ENCODE assay signal across 8 cellular contexts in the genomic region with DNA sequence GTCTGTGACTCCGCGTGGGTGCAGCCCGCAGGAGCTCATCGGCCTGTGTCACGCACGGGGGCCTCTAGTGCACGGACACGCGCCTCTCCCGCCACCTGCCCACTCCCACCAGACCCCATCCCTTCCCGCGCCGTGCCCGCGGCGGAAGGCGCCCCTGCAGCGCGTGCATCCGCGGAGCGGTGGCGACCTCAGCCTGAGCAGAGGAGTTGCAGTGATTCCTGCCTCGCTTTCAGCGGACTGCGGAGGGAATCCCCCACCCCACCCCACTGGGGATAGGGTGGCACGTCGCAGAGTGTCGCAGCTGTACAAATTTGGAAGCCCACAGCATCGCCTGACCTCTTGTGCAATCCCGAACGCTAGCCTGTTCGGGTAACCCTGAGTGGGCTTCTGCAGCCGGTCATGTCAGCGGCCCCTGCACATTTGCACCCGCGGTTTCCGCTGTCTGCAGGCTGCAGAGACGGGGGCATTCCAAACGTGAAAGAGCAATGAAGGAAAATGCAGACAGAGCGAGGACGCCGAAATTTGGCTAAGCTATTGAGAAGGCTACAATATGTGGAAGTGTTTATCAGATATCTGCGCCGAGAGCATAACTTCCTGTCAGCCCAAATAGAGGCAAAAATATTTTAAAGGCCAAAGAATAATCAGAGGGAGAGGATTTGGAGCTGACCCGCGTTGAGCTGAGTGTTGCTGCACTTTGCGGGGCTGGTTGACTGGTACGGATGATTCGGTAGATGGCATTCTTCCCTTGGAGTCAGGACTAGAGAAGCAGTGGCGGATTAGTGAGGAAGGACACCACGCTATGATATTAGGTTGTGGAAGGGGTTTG. TPM values are rescaled to one million over a fixed set of nuclear protein-coding genes. Genes with fewer than 3 reads are reported as not detected.
DNase-seq lines count a peak whose midpoint lies in the region; ATAC-seq, FAIRE-seq and TF ChIP-seq lines count a peak whose summit lies in the region.

No MANE protein-coding gene starts in this region.

- H3K27me3 ChIP-seq in Caco-2 (replicated peaks; ENCODE audit: control insufficient read depth, insufficient read depth, low read length) (peaks cover 12% of the 10 kb centered on the region), heart left ventricle (peaks cover 3 to 63% (median 26%) of the 10 kb centered on the region in 9 donors), osteoblast (ENCODE audit: insufficient read depth, low read length) (peaks cover 48% of the 10 kb centered on the region)

- peak overlapping the region; percentile 72 for H2AFZ ChIP-seq in osteoblast (ENCODE audit: low read length)

- H3K36me3 ChIP-seq in Caco-2 (ENCODE audit: control insufficient read depth, insufficient read depth, low read length) (no peaks in the 10 kb centered on the region), heart left ventricle (no peaks in the 10 kb centered on the region), osteoblast (ENCODE audit: insufficient read depth, low read length) (no peaks in the 10 kb centered on the region)

- peak overlapping the region; percentile 40 for H3K4me3 ChIP-seq in Caco-2 (ENCODE audit: low read depth, low read length)
- peak overlapping the region; percentile 37 to 65 (median 59) for H3K4me3 ChIP-seq in heart left ventricle
- H3K4me3 ChIP-seq in osteoblast (ENCODE audit: insufficient read depth, low read length): peak overlapping the region; percentile 64

- H3K4me1 ChIP-seq in Caco-2 (peaks cover 19% of the 10 kb centered on the region), heart left ventricle (peaks cover 0 to 29% (median 14%) of the 10 kb centered on the region in 12 donors), osteoblast (ENCODE audit: insufficient read depth, low read length) (no peaks in the 10 kb centered on the region)

- POLR2A ChIA-PET in Caco-2 (lab: Charles Lee): no interaction called here

- H3K36me3 Mint-ChIP-seq in Caco-2 (ENCODE audit: insufficient read depth, unreplicated experiment): no peaks in the 10 kb centered on the region
- no peaks in the 10 kb centered on the region for H3K36me3 Mint-ChIP-seq in activated T-helper 17 cell treated with anti-CD3 and anti-CD28 coated beads, Interleukin-2, amount 50 U/mL, for 72 hours (ENCODE audit: low read depth)

- TF ChIP-seq CTCF in Caco-2 (IDR thresholded peaks at IDR 0.05; ENCODE audit: insufficient read depth in 1 of 2, low read depth in 1 of 2, low read length in 1 of 2, severe bottlenecking in 1 of 2, unreplicated experiment in 1 of 2) (peak in 1 of 2 experiments; percentile 2), heart left ventricle (IDR thresholded peaks at IDR 0.05) (peak in 3 of 12 donors; percentile 5 to 9 (median 8)), osteoblast (IDR thresholded peaks at IDR 0.05; ENCODE audit: extremely low read depth, low read depth, low read length) (no peak)

- peaks cover 2% of the 10 kb centered on the region for H4K20me1 ChIP-seq in osteoblast (ENCODE audit: insufficient read depth, low read length)

- H3K79me2 ChIP-seq in osteoblast (ENCODE audit: insufficient read depth, low read length): no peaks in the 10 kb centered on the region

- H3K27ac Mint-ChIP-seq in Caco-2 (ENCODE audit: unreplicated experiment): no peak overlapping the region
- no peak overlapping the region for H3K27ac Mint-ChIP-seq in activated T-helper 17 cell treated with anti-CD3 and anti-CD28 coated beads, Interleukin-2, amount 50 U/mL, for 72 hours

- CTCF ChIA-PET in Caco-2 (lab: Charles Lee): interaction anchor here (0.7 kb wide), 1 partner anchor 197 kb away, joined by 3 read pairs; no protein-coding TSS in a partner anchor

- peak; percentile 27 for ATAC-seq in GM21390 (IDR thresholded peaks at IDR 0.05; ENCODE audit: unreplicated experiment)
- peak; percentile 3 for ATAC-seq in activated T-helper 17 cell treated with anti-CD3 and anti-CD28 coated beads, Interleukin-2, amount 50 U/mL, for 72 hours (replicated peaks)
- peak; percentile 9 to 52 (median 36) for ATAC-seq in heart left ventricle

- H3K9me3 Mint-ChIP-seq in Caco-2 (ENCODE audit: unreplicated experiment): no peaks in the 10 kb centered on the region
- H3K9me3 Mint-ChIP-seq in activated T-helper 17 cell treated with anti-CD3 and anti-CD28 coated beads, Interleukin-2, amount 50 U/mL, for 72 hours: no peaks in the 10 kb centered on the region

- H3K9me3 ChIP-seq in Caco-2 (no peaks in the 10 kb centered on the region), heart left ventricle (no peaks in the 10 kb centered on the region), osteoblast (ENCODE audit: low read depth, low read length) (no peaks in the 10 kb centered on the region)

- H3K4me3 Mint-ChIP-seq in Caco-2 (ENCODE audit: unreplicated experiment): peak overlapping the region; percentile 70
- H3K4me3 Mint-ChIP-seq in activated T-helper 17 cell treated with anti-CD3 and anti-CD28 coated beads, Interleukin-2, amount 50 U/mL, for 72 hours: peak overlapping the region; percentile 22

- FAIRE-seq in H54 (lab: Jason Lieb, UNC): no peak

- H3K4me2 ChIP-seq in osteoblast (ENCODE audit: insufficient read depth, low read length): peak overlapping the region; percentile 64

- H3K4me1 Mint-ChIP-seq in Caco-2 (ENCODE audit: low read depth, unreplicated experiment): peaks cover 14% of the 10 kb centered on the region
- H3K4me1 Mint-ChIP-seq in activated T-helper 17 cell treated with anti-CD3 and anti-CD28 coated beads, Interleukin-2, amount 50 U/mL, for 72 hours: no peaks in the 10 kb centered on the region

- no TSS peak for BruUV-seq in Caco-2 (replicated peaks; lab: Mats Ljungman, UMichigan)

- no peak for TF ChIP-seq POLR2A in heart left ventricle (IDR thresholded peaks at IDR 0.05)
- no peak for TF ChIP-seq POLR2A in H54 (IDR thresholded peaks at IDR 0.05; ENCODE audit: low read depth, low read length)

- intact Hi-C loops in Caco-2 (cut with micrococcal nuclease; ENCODE audit: unreplicated experiment): loop anchor here (5.0 to 10.0 kb wide), 3 partner anchors 146 to 712 kb away; no protein-coding TSS in a partner anchor
- intact Hi-C loops in heart left ventricle (cut with DNase I): loop anchor here in 4 of 10 donors (5.0 to 10.0 kb wide), 2 partner anchors 519 to 522 kb away; no protein-coding TSS in a partner anchor

- in situ Hi-C loops in KBM-7 (cut with MboI; ENCODE audit: low pct_unique_long_range_greater_than_20kb, low sequenced_read_pairs): no loop called here

- H3K27ac ChIP-seq in heart left ventricle: no peak overlapping the region
- H3K27ac ChIP-seq in osteoblast (ENCODE audit: low read depth, low read length): no peak overlapping the region

- WGBS in heart left ventricle, 4 donors: 1 to 3% (median 1%) methylated on average over 24 to 52 of the region's 52 CpGs

- peaks cover 44% of the 10 kb centered on the region for H3K27me3 Mint-ChIP-seq in Caco-2 (ENCODE audit: insufficient read depth, unreplicated experiment)
- H3K27me3 Mint-ChIP-seq in activated T-helper 17 cell treated with anti-CD3 and anti-CD28 coated beads, Interleukin-2, amount 50 U/mL, for 72 hours: peaks cover 51% of the 10 kb centered on the region

- DNase-seq in Caco-2 (peak in 1 of 2 experiments; percentile 10), KBM-7 (peak; percentile 9), heart left ventricle (peak in 3 of 5 donors; percentile 13 to 29 (median 13)), osteoblast (ENCODE audit: insufficient read length, low spot score, missing footprints) (peak; percentile 92), MV-4-11 (lab: John Stamatoyannopoulos, UW) (no peak), H54 (ENCODE audit: insufficient read length, low spot score) (no peak)

RNA-seq across cellular contexts. Expression of gene ARHGAP20, which starts 0.6 kb away (rescaled TPM):
- total RNA-seq in Caco-2 (2022): 0.05 TPM in 1 of 2 replicates, not detected in the other
- total RNA-seq in activated T-helper 17 cell treated with anti-CD3 and anti-CD28 coated beads, Interleukin-2, amount 50 U/mL, for 72 hours: not detected
- 1 to 10 TPM in 1 of 9 donors, under 1 TPM in 8; 0.05 to 2.1 (median 0.44) TPM for total RNA-seq in heart left ventricle
- under 1 TPM; 0.08 to 0.17 TPM for polyA plus RNA-seq in heart left ventricle
- 2.2 and 3.5 TPM in 2 replicates for total RNA-seq in osteoblast

Comparison
In these comparisons a context has a peak if more than half of its experiments do, and no peak if none do; other contexts are left out.
1. DNase-seq: peak in KBM-7 (single experiment), heart left ventricle (3 of 5) and osteoblast (single experiment); none in MV-4-11 (single experiment) and H54 (single experiment).
2. Peak in every context shown above with its lines, with median percentiles within 50 percentile points of each other: H3K4me3 ChIP-seq and ATAC-seq.